In the genomic region with DNA sequence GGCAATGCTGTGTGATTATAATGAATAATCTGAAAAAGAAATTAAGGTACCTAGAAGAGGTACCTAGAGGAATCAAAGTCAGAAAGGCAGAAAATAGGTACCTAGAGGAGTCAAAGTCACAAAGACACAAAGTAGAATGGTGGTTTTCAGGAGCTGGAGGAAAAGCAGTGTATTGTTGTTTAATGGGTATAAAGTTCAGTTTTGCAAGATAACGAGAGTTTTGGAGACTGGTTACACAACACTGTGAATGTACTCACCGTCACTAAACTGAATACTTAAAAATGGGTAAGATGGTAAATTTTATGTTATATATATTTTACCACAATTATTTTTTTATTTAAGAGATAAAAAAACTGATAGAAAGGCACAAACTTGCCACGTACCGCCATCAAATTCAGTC, we compare ENCODE assay signal across 1 cellular context.
TF ChIP-seq lines count a peak whose summit lies in the region.

No MANE protein-coding gene starts in this region.

TF ChIP-seq in HepG2, 621 proteins besides CTCF, POLR2A, EP300 and RAD21 (continued from another document and continues in another):
- no peak for TF ChIP-seq RERE (CRISPR knock-in tag; IDR thresholded peaks at IDR 0.05; ENCODE audit: low read depth)
- TF ChIP-seq, protein P1, sequence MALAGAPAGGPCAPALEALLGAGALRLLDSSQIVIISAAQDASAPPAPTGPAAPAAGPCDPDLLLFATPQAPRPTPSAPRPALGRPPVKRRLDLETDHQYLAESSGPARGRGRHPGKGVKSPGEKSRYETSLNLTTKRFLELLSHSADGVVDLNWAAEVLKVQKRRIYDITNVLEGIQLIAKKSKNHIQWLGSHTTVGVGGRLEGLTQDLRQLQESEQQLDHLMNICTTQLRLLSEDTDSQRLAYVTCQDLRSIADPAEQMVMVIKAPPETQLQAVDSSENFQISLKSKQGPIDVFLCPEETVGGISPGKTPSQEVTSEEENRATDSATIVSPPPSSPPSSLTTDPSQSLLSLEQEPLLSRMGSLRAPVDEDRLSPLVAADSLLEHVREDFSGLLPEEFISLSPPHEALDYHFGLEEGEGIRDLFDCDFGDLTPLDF (CRISPR knock-in tag; IDR thresholded peaks at IDR 0.05): no peak
- no peak for TF ChIP-seq ZBTB10 (CRISPR knock-in tag; IDR thresholded peaks at IDR 0.05; ENCODE audit: borderline replicate concordance)
- TF ChIP-seq ZBTB46 (CRISPR knock-in tag; IDR thresholded peaks at IDR 0.05; ENCODE audit: borderline replicate concordance): no peak
- TF ChIP-seq DNMT1 (CRISPR knock-in tag; IDR thresholded peaks at IDR 0.05): no peak
- no peak for TF ChIP-seq ZNF567 (CRISPR knock-in tag; IDR thresholded peaks at IDR 0.05; ENCODE audit: borderline replicate concordance)
- no peak for TF ChIP-seq PAF1 (CRISPR knock-in tag; IDR thresholded peaks at IDR 0.05)
- TF ChIP-seq CEBPG (CRISPR knock-in tag; IDR thresholded peaks at IDR 0.05): peak; percentile 73
- no peak for TF ChIP-seq LCORL (IDR thresholded peaks at IDR 0.05)
- TF ChIP-seq LCORL (CRISPR knock-in tag; IDR thresholded peaks at IDR 0.05): peak; percentile 37; the same call in 1 of the 2 replicates
- TF ChIP-seq EED (CRISPR knock-in tag; IDR thresholded peaks at IDR 0.05): no peak
- no peak for TF ChIP-seq ZNF737 (CRISPR knock-in tag; IDR thresholded peaks at IDR 0.05; ENCODE audit: borderline replicate concordance)
- no peak for TF ChIP-seq IRF2 (CRISPR knock-in tag; IDR thresholded peaks at IDR 0.05)
- TF ChIP-seq ZNF224 (CRISPR knock-in tag; IDR thresholded peaks at IDR 0.05): no peak
- no peak for TF ChIP-seq AHR (CRISPR knock-in tag; IDR thresholded peaks at IDR 0.05)
- TF ChIP-seq ZNF451 (CRISPR knock-in tag; IDR thresholded peaks at IDR 0.05): no peak
- TF ChIP-seq ZNF205 (CRISPR knock-in tag; IDR thresholded peaks at IDR 0.05): no peak
- TF ChIP-seq, protein P2, sequence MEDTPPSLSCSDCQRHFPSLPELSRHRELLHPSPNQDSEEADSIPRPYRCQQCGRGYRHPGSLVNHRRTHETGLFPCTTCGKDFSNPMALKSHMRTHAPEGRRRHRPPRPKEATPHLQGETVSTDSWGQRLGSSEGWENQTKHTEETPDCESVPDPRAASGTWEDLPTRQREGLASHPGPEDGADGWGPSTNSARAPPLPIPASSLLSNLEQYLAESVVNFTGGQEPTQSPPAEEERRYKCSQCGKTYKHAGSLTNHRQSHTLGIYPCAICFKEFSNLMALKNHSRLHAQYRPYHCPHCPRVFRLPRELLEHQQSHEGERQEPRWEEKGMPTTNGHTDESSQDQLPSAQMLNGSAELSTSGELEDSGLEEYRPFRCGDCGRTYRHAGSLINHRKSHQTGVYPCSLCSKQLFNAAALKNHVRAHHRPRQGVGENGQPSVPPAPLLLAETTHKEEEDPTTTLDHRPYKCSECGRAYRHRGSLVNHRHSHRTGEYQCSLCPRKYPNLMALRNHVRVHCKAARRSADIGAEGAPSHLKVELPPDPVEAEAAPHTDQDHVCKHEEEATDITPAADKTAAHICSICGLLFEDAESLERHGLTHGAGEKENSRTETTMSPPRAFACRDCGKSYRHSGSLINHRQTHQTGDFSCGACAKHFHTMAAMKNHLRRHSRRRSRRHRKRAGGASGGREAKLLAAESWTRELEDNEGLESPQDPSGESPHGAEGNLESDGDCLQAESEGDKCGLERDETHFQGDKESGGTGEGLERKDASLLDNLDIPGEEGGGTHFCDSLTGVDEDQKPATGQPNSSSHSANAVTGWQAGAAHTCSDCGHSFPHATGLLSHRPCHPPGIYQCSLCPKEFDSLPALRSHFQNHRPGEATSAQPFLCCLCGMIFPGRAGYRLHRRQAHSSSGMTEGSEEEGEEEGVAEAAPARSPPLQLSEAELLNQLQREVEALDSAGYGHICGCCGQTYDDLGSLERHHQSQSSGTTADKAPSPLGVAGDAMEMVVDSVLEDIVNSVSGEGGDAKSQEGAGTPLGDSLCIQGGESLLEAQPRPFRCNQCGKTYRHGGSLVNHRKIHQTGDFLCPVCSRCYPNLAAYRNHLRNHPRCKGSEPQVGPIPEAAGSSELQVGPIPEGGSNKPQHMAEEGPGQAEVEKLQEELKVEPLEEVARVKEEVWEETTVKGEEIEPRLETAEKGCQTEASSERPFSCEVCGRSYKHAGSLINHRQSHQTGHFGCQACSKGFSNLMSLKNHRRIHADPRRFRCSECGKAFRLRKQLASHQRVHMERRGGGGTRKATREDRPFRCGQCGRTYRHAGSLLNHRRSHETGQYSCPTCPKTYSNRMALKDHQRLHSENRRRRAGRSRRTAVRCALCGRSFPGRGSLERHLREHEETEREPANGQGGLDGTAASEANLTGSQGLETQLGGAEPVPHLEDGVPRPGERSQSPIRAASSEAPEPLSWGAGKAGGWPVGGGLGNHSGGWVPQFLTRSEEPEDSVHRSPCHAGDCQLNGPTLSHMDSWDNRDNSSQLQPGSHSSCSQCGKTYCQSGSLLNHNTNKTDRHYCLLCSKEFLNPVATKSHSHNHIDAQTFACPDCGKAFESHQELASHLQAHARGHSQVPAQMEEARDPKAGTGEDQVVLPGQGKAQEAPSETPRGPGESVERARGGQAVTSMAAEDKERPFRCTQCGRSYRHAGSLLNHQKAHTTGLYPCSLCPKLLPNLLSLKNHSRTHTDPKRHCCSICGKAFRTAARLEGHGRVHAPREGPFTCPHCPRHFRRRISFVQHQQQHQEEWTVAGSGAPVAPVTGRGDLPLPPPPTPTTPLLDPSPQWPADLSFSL (CRISPR knock-in tag; IDR thresholded peaks at IDR 0.05): peak; percentile 38; the same call in 1 of the 2 replicates
- TF ChIP-seq TBP (CRISPR knock-in tag; IDR thresholded peaks at IDR 0.05): no peak
- peak; percentile 48; the same call in 1 of the 2 replicates for TF ChIP-seq PPARG (CRISPR knock-in tag; conservative IDR thresholded peaks at IDR 0.05)
- TF ChIP-seq NR2F1 (CRISPR knock-in tag; IDR thresholded peaks at IDR 0.05): no peak
- TF ChIP-seq FOSL2 (CRISPR knock-in tag; IDR thresholded peaks at IDR 0.05): no peak
- TF ChIP-seq ZFP62 (CRISPR knock-in tag; IDR thresholded peaks at IDR 0.05): no peak
- no peak for TF ChIP-seq SOX6 (IDR thresholded peaks at IDR 0.05)
- TF ChIP-seq SOX6 (CRISPR knock-in tag; IDR thresholded peaks at IDR 0.05): peak; percentile 70; the same call in 1 of the 2 replicates
- TF ChIP-seq ZNF839 (CRISPR knock-in tag; IDR thresholded peaks at IDR 0.05; ENCODE audit: borderline replicate concordance): no peak
- no peak for TF ChIP-seq CBX5 (CRISPR knock-in tag; IDR thresholded peaks at IDR 0.05; ENCODE audit: borderline replicate concordance)
- no peak for TF ChIP-seq ASH2L (IDR thresholded peaks at IDR 0.05; ENCODE audit: insufficient read length, low read depth, low read length)
- no peak for TF ChIP-seq ZNF687 (CRISPR knock-in tag; IDR thresholded peaks at IDR 0.05)
- peak; percentile 78 for TF ChIP-seq POGZ (CRISPR knock-in tag; IDR thresholded peaks at IDR 0.05)
- TF ChIP-seq TEF (CRISPR knock-in tag; IDR thresholded peaks at IDR 0.05): peak; percentile 90
- peak; percentile 58; the same call in 1 of the 2 replicates for TF ChIP-seq MIXL1 (CRISPR knock-in tag; IDR thresholded peaks at IDR 0.05)
- no peak for TF ChIP-seq HCFC1 (IDR thresholded peaks at IDR 0.05; ENCODE audit: low read depth, low read length)
- peak; percentile 78 for TF ChIP-seq CEBPB (IDR thresholded peaks at IDR 0.05; ENCODE audit: borderline replicate concordance, low read depth, low read length)
- TF ChIP-seq CAMTA2 (CRISPR knock-in tag; IDR thresholded peaks at IDR 0.05; ENCODE audit: borderline replicate concordance): no peak
- TF ChIP-seq YEATS2 (CRISPR knock-in tag; IDR thresholded peaks at IDR 0.05; ENCODE audit: borderline replicate concordance): no peak
- no peak for TF ChIP-seq KMT2B (CRISPR knock-in tag; IDR thresholded peaks at IDR 0.05)
- TF ChIP-seq NFKBIZ (CRISPR knock-in tag; IDR thresholded peaks at IDR 0.05): no peak
- TF ChIP-seq KAT8 (CRISPR knock-in tag; IDR thresholded peaks at IDR 0.05): no peak
